In the genomic region with DNA sequence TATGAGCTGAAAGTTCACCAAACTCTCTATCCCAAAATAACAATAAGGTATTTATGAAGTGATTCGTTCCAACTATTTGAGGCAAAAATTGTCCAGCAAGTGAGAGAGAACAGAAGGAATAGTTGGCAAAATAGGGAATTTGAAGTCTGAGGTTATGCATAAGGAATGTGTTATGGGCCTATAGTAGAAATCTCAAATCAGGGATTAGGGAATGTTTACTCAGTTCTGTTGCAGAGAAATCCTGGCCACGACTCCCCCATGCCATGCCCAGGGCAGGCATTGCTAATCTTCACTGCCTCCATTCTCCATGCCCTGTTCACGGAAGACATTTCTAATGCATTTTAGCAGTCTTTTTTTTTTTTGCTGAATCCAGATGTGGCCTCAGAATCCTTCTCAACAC, we compare ENCODE assay signal across 16 cellular contexts. TPM values are rescaled to one million over a fixed set of nuclear protein-coding genes. Genes with fewer than 3 reads are reported as not detected.
DNase-seq lines count a peak whose midpoint lies in the region; ATAC-seq, FAIRE-seq and TF ChIP-seq lines count a peak whose summit lies in the region.
"Had no signal": no experiment of that assay in that cellular context is flagged by ENCODE, and none has a peak within 500 bp of the region (broad histone marks: within the 10 kb centered on the region; RNA-seq: fewer than 3 reads in every experiment).

No MANE protein-coding gene starts in this region.

- peaks cover 99% of the 10 kb centered on the region for H3K4me1 ChIP-seq in A549
- peaks cover 71% of the 10 kb centered on the region for H3K4me1 ChIP-seq in Panc1 (ENCODE audit: control insufficient read depth, insufficient read depth, low read length)
- peaks cover 37% of the 10 kb centered on the region for H3K4me1 ChIP-seq in endothelial cell of umbilical vein (ENCODE audit: control insufficient read depth, extremely low read depth, insufficient read depth, low read length)
- peaks cover 15 to 37% of the 10 kb centered on the region in 2 donors for H3K4me1 ChIP-seq in muscle layer of duodenum (ENCODE audit: control insufficient read depth in 1 of 2, insufficient read depth in 2 of 2, low read length in 2 of 2)

- dilution Hi-C loops in endothelial cell of umbilical vein (cut with MboI; ENCODE audit: extremely low pct_ligation_motif_present, low sequenced_read_pairs), result no loop called here

- no peak overlapping the region for H2AFZ ChIP-seq in endothelial cell of umbilical vein (ENCODE audit: low read depth, low read length)

- H3K27me3 ChIP-seq in Panc1 (ENCODE audit: control insufficient read depth, insufficient read depth, low read length), result no peaks in the 10 kb centered on the region
- H3K27me3 ChIP-seq in endothelial cell of umbilical vein (ENCODE audit: control insufficient read depth in 2 of 2, insufficient read depth in 2 of 2, low read length in 2 of 2), result no peaks in the 10 kb centered on the region
- H3K27me3 ChIP-seq in muscle layer of duodenum (ENCODE audit: low read depth, low read length), result no peaks in the 10 kb centered on the region

- no peak overlapping the region for H3K9ac ChIP-seq in endothelial cell of umbilical vein (replicated peaks; ENCODE audit: extremely low read depth, insufficient read depth, low read length)

- FAIRE-seq in A549 (lab: Jason Lieb, UNC) (no peak), endothelial cell of umbilical vein (lab: Jason Lieb, UNC) (no peak)
- FAIRE-seq: endometrium had no signal

- H3K27ac ChIP-seq in A549 (peak overlapping the region; percentile 1 to 90; a peak in 4 of 6 replicates), Panc1 (ENCODE audit: low read length) (peak overlapping the region; percentile 82), endothelial cell of umbilical vein (ENCODE audit: insufficient read depth, low read depth, low read length) (peak overlapping the region; percentile 15), muscle layer of duodenum (ENCODE audit: low read length) (peak overlapping the region; percentile 27)
- H3K27ac ChIP-seq: skin epidermis had no signal

- no peak for TF ChIP-seq RAD21 in A549 (conservative IDR thresholded peaks at IDR 0.05 in 1 of 2, IDR thresholded peaks at IDR 0.05 in 1 of 2)

- H3K36me3 ChIP-seq in Panc1 (ENCODE audit: control insufficient read depth, insufficient read depth, low read length) (no peaks in the 10 kb centered on the region), endothelial cell of umbilical vein (ENCODE audit: control insufficient read depth in 2 of 2, extremely low read depth in 1 of 2, insufficient read depth in 2 of 2, low read length in 2 of 2) (peaks cover 0 to 2% of the 10 kb centered on the region in 2 experiments), muscle layer of duodenum (ENCODE audit: control insufficient read depth in 1 of 2, insufficient read depth in 2 of 2, low read length in 2 of 2) (no peaks in the 10 kb centered on the region)

- no peaks in the 10 kb centered on the region for H3K9me1 ChIP-seq in endothelial cell of umbilical vein (replicated peaks; ENCODE audit: control insufficient read depth, extremely low read depth, insufficient read depth, low read length)

- CTCF ChIA-PET in A549 (lab: Yijun Ruan, JAX), result no interaction called here
- CTCF ChIA-PET in Panc1 (lab: Charles Lee), result no interaction called here
- CTCF ChIA-PET in endothelial cell of umbilical vein (lab: Charles Lee), result no interaction called here

- H3K4me3 Mint-ChIP-seq in stimulated activated effector memory CD8-positive, alpha-beta T cell treated with anti-CD3 and anti-CD28 coated beads, Interleukin-12 subunit alpha, Interleukin-12 subunit beta, amount 100 ng/mL, for 72 hours, result no peak overlapping the region
- H3K4me3 Mint-ChIP-seq: activated naive CD8-positive, alpha-beta T cell treated with anti-CD3 and anti-CD28 coated beads, Interleukin-2, amount 50 U/mL, for 24 hours had no signal

- no peak for DNase-seq in A549 (ENCODE audit: low read depth in 1 of 2, low spot score in 1 of 2)
- no peak for DNase-seq in Panc1 (ENCODE audit: low read depth, low spot score)
- DNase-seq in endothelial cell of umbilical vein (ENCODE audit: low read depth, low spot score), result peak; percentile 35
- no peak for DNase-seq in NCI-H1092 (lab: John Stamatoyannopoulos, UW)
- DNase-seq in stimulated activated effector memory CD8-positive, alpha-beta T cell treated with anti-CD3 and anti-CD28 coated beads, Interleukin-12 subunit alpha, Interleukin-12 subunit beta, amount 100 ng/mL, for 72 hours (ENCODE audit: low spot score in 2 of 2), result no peak
- no peak for DNase-seq in stimulated activated CD4-positive, alpha-beta T cell treated with anti-CD3 and anti-CD28 coated beads, Interleukin-2, amount 100 ng/mL, for 48 hours
- DNase-seq in NCI-H1930 (lab: John Stamatoyannopoulos, UW), result no peak
- DNase-seq: 8988T; activated naive CD8-positive, alpha-beta T cell treated with anti-CD3 and anti-CD28 coated beads, Interleukin-2, amount 50 U/mL, for 24 hours; activated T-cell treated with anti-CD3 and anti-CD28 coated beads for 4 hours; NCI-H1417 treated with DMSO at 0.1 percent for 48 hours; NCI-H526; SIG-M5 had no signal

- H3K36me3 Mint-ChIP-seq in stimulated activated effector memory CD8-positive, alpha-beta T cell treated with anti-CD3 and anti-CD28 coated beads, Interleukin-12 subunit alpha, Interleukin-12 subunit beta, amount 100 ng/mL, for 72 hours, result no peaks in the 10 kb centered on the region

- H4K20me1 ChIP-seq in endothelial cell of umbilical vein (replicated peaks; ENCODE audit: control insufficient read depth, extremely low read depth, insufficient read depth, low read length), result peaks cover 2% of the 10 kb centered on the region

- H3K79me2 ChIP-seq in endothelial cell of umbilical vein (ENCODE audit: control insufficient read depth, insufficient read depth, low read length), result peaks cover 98% of the 10 kb centered on the region

- H3K9me3 ChIP-seq in A549 (no peaks in the 10 kb centered on the region), Panc1 (ENCODE audit: control insufficient read depth, insufficient read depth, low read depth, low read length) (no peaks in the 10 kb centered on the region), endothelial cell of umbilical vein (replicated peaks; ENCODE audit: control insufficient read depth, insufficient read depth, low read length) (no peaks in the 10 kb centered on the region), muscle layer of duodenum (ENCODE audit: control insufficient read depth in 1 of 2, low read length in 2 of 2) (no peaks in the 10 kb centered on the region)

- intact Hi-C loops in Panc1 (cut with micrococcal nuclease; ENCODE audit: unreplicated experiment), result no loop called here
- intact Hi-C loops in endothelial cell of umbilical vein (cut with micrococcal nuclease), result no loop called here

- TF ChIP-seq POLR2A in A549 (IDR thresholded peaks at IDR 0.05; ENCODE audit: low read length) (no peak), endothelial cell of umbilical vein (IDR thresholded peaks at IDR 0.05; ENCODE audit: low read depth, low read length) (no peak)

- BruUV-seq in Panc1 (replicated peaks; lab: Mats Ljungman, UMichigan), result TSS peak; percentile 33
- BruUV-seq in endothelial cell of umbilical vein (replicated peaks; lab: Mats Ljungman, UMichigan), result no TSS peak

- ATAC-seq in A549 (peak in 1 of 2 experiments; percentile 20; a peak in 4 of 6 replicates), Panc1 (no peak)
- ATAC-seq in stimulated activated effector memory CD8-positive, alpha-beta T cell treated with anti-CD3 and anti-CD28 coated beads, Interleukin-12 subunit alpha, Interleukin-12 subunit beta, amount 100 ng/mL, for 72 hours, result no peak
- ATAC-seq: activated naive CD8-positive, alpha-beta T cell treated with anti-CD3 and anti-CD28 coated beads, Interleukin-2, amount 50 U/mL, for 24 hours had no signal

- TF ChIP-seq CTCF in A549 (IDR thresholded peaks at IDR 0.05) (no peak), Panc1 (IDR thresholded peaks at IDR 0.05) (no peak), endothelial cell of umbilical vein (IDR thresholded peaks at IDR 0.05; ENCODE audit: extremely low read depth in 1 of 2, insufficient read depth in 1 of 2, low read depth in 1 of 2, low read length in 2 of 2) (no peak)

- H3K4me1 Mint-ChIP-seq in stimulated activated effector memory CD8-positive, alpha-beta T cell treated with anti-CD3 and anti-CD28 coated beads, Interleukin-12 subunit alpha, Interleukin-12 subunit beta, amount 100 ng/mL, for 72 hours, result peaks cover 8% of the 10 kb centered on the region

- H3K27ac Mint-ChIP-seq in stimulated activated effector memory CD8-positive, alpha-beta T cell treated with anti-CD3 and anti-CD28 coated beads, Interleukin-12 subunit alpha, Interleukin-12 subunit beta, amount 100 ng/mL, for 72 hours, result no peak overlapping the region
- H3K27ac Mint-ChIP-seq: activated naive CD8-positive, alpha-beta T cell treated with anti-CD3 and anti-CD28 coated beads, Interleukin-2, amount 50 U/mL, for 24 hours had no signal

- WGBS in A549 (ENCODE audit: missing lambda C conversion rate), result 16% methylated on average over 3 of the region's 3 CpGs

- H3K4me3 ChIP-seq in A549 (no peak overlapping the region), Panc1 (ENCODE audit: low read depth in 2 of 2, low read length in 2 of 2) (no peak overlapping the region), endothelial cell of umbilical vein (replicated peaks in 1 of 3; ENCODE audit: insufficient read depth in 1 of 3, low read depth in 1 of 3, low read length in 3 of 3) (no peak overlapping the region), muscle layer of duodenum (ENCODE audit: low read depth in 1 of 2, low read length in 2 of 2) (no peak overlapping the region)
- H3K4me3 ChIP-seq: skin epidermis had no signal

- in situ Hi-C loops in Panc1 (cut with HindIII; ENCODE audit: low pct_unique_long_range_greater_than_20kb, low sequenced_read_pairs), result no loop called here

- POLR2A ChIA-PET in A549 (lab: Yijun Ruan, JAX), result no interaction called here
- POLR2A ChIA-PET in Panc1 (lab: Charles Lee), result interaction anchor here (0.7 kb wide), 2 partner anchors 28 to 195 kb away, joined by 4 to 7 read pairs; no protein-coding TSS in a partner anchor
- POLR2A ChIA-PET in endothelial cell of umbilical vein (lab: Charles Lee), result no interaction called here

- TF ChIP-seq EP300 in A549 (IDR thresholded peaks at IDR 0.05), result no peak

- no peaks in the 10 kb centered on the region for H3K9me3 Mint-ChIP-seq in stimulated activated effector memory CD8-positive, alpha-beta T cell treated with anti-CD3 and anti-CD28 coated beads, Interleukin-12 subunit alpha, Interleukin-12 subunit beta, amount 100 ng/mL, for 72 hours
- H3K9me3 Mint-ChIP-seq: activated naive CD8-positive, alpha-beta T cell treated with anti-CD3 and anti-CD28 coated beads, Interleukin-2, amount 50 U/mL, for 24 hours had no signal

- H3K4me2 ChIP-seq in A549 (peak overlapping the region; percentile 79), endothelial cell of umbilical vein (ENCODE audit: insufficient read depth, low read length) (no peak overlapping the region)

RNA-seq across cellular contexts. Expression of a gene that starts 58.6 kb away (rescaled TPM):
- polyA plus RNA-seq in A549 (2011; rRNA removed) (387 and 439 TPM in 2 replicates), A549 (2017; fragmentation: RNase III; extraction: RNeasy Plus Mini Kit Qiagen cat#74134 plus additional on column Dnase treatment) (235 to 282 TPM (median 257 TPM) in 3 replicates), endothelial cell of umbilical vein (479 and 516 TPM in 2 replicates)
- 153 and 161 TPM in 2 replicates for polyA plus RNA-seq in A549 (2012; cell fraction: cytosol; rRNA removed)
- polyA plus RNA-seq in A549 (2012; cell fraction: nucleus; rRNA removed), result 1,973 and 2,223 TPM in 2 replicates
- polyA minus RNA-seq in A549 (2011; rRNA and poly(A)+ RNA removed), result 1,159 and 1,213 TPM in 2 replicates
- total RNA-seq in Panc1 (2021; ENCODE audit: unreplicated experiment) (309 TPM), endothelial cell of umbilical vein (595 and 670 TPM in 2 replicates)
- polyA plus RNA-seq in Panc1 (2012; ENCODE audit: insufficient read length), result 366 TPM
- 267 and 270 TPM in 2 replicates for polyA plus RNA-seq in endothelial cell of umbilical vein (2011; cell fraction: cytosol; rRNA removed)
- polyA plus RNA-seq in endothelial cell of umbilical vein (2011; cell fraction: nucleus; rRNA removed), result 3,546 and 4,297 TPM in 2 replicates
- 427 and 466 TPM in 2 replicates for polyA plus RNA-seq in endothelial cell of umbilical vein (2012)
- 1,506 and 1,741 TPM in 2 replicates for polyA minus RNA-seq in endothelial cell of umbilical vein
- polyA minus RNA-seq in endothelial cell of umbilical vein (2011; cell fraction: cytosol; rRNA and poly(A)+ RNA removed), result 139 TPM
- polyA minus RNA-seq in endothelial cell of umbilical vein (2011; cell fraction: nucleus; rRNA and poly(A)+ RNA removed), result 3,042 and 3,714 TPM in 2 replicates

Comparison
In these comparisons a context has a peak if more than half of its experiments do, and no peak if none do; other contexts are left out.
1. H3K27ac ChIP-seq: peak in every context shown above with its lines; median percentile 82 in Panc1; 46 in A549; 27 in muscle layer of duodenum; 15 in endothelial cell of umbilical vein.